1 cellular context compared by ENCODE assay signal in genomic region chr1:48222501-48223242, GRCh38.
TF ChIP-seq lines count a peak whose summit lies in the region.

Gene SLC5A9, plus strand, starts transcription at chr1:48222716. Its CDS starts 21 bp downstream, at chr1:48222737.

TF ChIP-seq in HepG2, 621 proteins besides CTCF, POLR2A, EP300 and RAD21 (continued from another document):
- TF ChIP-seq TEF (CRISPR knock-in tag; IDR thresholded peaks at IDR 0.05) (no peak), BORCS8-MEF2B (CRISPR knock-in tag; IDR thresholded peaks at IDR 0.05) (peak; percentile 78), HIVEP1 (CRISPR knock-in tag; IDR thresholded peaks at IDR 0.05) (0 out of 2 replicates have a peak, but pooled peaks have one; percentile 34), ETV5 (CRISPR knock-in tag; IDR thresholded peaks at IDR 0.05; ENCODE audit: borderline replicate concordance) (peak; percentile 10; the same call in 1 of the 2 replicates), ZNF558 (CRISPR knock-in tag; IDR thresholded peaks at IDR 0.05; ENCODE audit: borderline replicate concordance) (no peak), ZNF567 (CRISPR knock-in tag; IDR thresholded peaks at IDR 0.05; ENCODE audit: borderline replicate concordance) (no peak), TP53 (CRISPR knock-in tag; conservative IDR thresholded peaks at IDR 0.05) (no peak), ZNF335 (CRISPR knock-in tag; IDR thresholded peaks at IDR 0.05) (0 out of 2 replicates have a peak, but pooled peaks have one; percentile 40), GLI4 (CRISPR knock-in tag; IDR thresholded peaks at IDR 0.05; ENCODE audit: borderline replicate concordance) (no peak), SNAI1 (CRISPR knock-in tag; IDR thresholded peaks at IDR 0.05; ENCODE audit: borderline replicate concordance) (no peak), ZBTB7B (CRISPR knock-in tag; IDR thresholded peaks at IDR 0.05) (peak; percentile 37; the same call in 1 of the 2 replicates), CHCHD3 (CRISPR knock-in tag; IDR thresholded peaks at IDR 0.05) (no peak), XBP1 (CRISPR knock-in tag; IDR thresholded peaks at IDR 0.05) (no peak), ARID3A (IDR thresholded peaks at IDR 0.05; ENCODE audit: low read depth, low read length) (no peak; the same call in 1 of the 2 replicates), HOXA5 (CRISPR knock-in tag; IDR thresholded peaks at IDR 0.05) (no peak), CC2D1A (CRISPR knock-in tag; IDR thresholded peaks at IDR 0.05) (no peak), KLF6 (CRISPR knock-in tag; IDR thresholded peaks at IDR 0.05) (no peak), ZKSCAN8 (CRISPR knock-in tag; IDR thresholded peaks at IDR 0.05; ENCODE audit: borderline replicate concordance) (no peak), MLLT10 (CRISPR knock-in tag; IDR thresholded peaks at IDR 0.05) (no peak), NR2F1 (CRISPR knock-in tag; IDR thresholded peaks at IDR 0.05) (no peak)
- TF ChIP-seq, protein P1, sequence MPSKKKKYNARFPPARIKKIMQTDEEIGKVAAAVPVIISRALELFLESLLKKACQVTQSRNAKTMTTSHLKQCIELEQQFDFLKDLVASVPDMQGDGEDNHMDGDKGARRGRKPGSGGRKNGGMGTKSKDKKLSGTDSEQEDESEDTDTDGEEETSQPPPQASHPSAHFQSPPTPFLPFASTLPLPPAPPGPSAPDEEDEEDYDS (CRISPR knock-in tag; IDR thresholded peaks at IDR 0.05), result peak; percentile 79
- TF ChIP-seq, protein P2, sequence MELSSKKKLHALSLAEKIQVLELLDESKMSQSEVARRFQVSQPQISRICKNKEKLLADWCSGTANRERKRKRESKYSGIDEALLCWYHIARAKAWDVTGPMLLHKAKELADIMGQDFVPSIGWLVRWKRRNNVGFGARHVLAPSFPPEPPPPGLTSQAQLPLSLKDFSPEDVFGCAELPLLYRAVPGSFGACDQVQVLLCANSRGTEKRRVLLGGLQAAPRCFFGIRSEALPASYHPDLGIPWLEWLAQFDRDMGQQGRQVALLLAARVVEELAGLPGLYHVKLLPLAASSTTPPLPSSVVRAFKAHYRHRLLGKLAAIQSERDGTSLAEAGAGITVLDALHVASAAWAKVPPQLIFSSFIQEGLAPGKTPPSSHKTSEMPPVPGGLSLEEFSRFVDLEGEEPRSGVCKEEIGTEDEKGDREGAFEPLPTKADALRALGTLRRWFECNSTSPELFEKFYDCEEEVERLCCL (CRISPR knock-in tag; IDR thresholded peaks at IDR 0.05; ENCODE audit: borderline replicate concordance), result no peak
- TF ChIP-seq, protein P3, sequence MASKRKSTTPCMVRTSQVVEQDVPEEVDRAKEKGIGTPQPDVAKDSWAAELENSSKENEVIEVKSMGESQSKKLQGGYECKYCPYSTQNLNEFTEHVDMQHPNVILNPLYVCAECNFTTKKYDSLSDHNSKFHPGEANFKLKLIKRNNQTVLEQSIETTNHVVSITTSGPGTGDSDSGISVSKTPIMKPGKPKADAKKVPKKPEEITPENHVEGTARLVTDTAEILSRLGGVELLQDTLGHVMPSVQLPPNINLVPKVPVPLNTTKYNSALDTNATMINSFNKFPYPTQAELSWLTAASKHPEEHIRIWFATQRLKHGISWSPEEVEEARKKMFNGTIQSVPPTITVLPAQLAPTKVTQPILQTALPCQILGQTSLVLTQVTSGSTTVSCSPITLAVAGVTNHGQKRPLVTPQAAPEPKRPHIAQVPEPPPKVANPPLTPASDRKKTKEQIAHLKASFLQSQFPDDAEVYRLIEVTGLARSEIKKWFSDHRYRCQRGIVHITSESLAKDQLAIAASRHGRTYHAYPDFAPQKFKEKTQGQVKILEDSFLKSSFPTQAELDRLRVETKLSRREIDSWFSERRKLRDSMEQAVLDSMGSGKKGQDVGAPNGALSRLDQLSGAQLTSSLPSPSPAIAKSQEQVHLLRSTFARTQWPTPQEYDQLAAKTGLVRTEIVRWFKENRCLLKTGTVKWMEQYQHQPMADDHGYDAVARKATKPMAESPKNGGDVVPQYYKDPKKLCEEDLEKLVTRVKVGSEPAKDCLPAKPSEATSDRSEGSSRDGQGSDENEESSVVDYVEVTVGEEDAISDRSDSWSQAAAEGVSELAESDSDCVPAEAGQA (IDR thresholded peaks at IDR 0.05; ENCODE audit: low read depth), result no peak
- TF ChIP-seq, protein P3 (CRISPR knock-in tag; IDR thresholded peaks at IDR 0.05; ENCODE audit: borderline replicate concordance), result no peak
- TF ChIP-seq, protein P4, sequence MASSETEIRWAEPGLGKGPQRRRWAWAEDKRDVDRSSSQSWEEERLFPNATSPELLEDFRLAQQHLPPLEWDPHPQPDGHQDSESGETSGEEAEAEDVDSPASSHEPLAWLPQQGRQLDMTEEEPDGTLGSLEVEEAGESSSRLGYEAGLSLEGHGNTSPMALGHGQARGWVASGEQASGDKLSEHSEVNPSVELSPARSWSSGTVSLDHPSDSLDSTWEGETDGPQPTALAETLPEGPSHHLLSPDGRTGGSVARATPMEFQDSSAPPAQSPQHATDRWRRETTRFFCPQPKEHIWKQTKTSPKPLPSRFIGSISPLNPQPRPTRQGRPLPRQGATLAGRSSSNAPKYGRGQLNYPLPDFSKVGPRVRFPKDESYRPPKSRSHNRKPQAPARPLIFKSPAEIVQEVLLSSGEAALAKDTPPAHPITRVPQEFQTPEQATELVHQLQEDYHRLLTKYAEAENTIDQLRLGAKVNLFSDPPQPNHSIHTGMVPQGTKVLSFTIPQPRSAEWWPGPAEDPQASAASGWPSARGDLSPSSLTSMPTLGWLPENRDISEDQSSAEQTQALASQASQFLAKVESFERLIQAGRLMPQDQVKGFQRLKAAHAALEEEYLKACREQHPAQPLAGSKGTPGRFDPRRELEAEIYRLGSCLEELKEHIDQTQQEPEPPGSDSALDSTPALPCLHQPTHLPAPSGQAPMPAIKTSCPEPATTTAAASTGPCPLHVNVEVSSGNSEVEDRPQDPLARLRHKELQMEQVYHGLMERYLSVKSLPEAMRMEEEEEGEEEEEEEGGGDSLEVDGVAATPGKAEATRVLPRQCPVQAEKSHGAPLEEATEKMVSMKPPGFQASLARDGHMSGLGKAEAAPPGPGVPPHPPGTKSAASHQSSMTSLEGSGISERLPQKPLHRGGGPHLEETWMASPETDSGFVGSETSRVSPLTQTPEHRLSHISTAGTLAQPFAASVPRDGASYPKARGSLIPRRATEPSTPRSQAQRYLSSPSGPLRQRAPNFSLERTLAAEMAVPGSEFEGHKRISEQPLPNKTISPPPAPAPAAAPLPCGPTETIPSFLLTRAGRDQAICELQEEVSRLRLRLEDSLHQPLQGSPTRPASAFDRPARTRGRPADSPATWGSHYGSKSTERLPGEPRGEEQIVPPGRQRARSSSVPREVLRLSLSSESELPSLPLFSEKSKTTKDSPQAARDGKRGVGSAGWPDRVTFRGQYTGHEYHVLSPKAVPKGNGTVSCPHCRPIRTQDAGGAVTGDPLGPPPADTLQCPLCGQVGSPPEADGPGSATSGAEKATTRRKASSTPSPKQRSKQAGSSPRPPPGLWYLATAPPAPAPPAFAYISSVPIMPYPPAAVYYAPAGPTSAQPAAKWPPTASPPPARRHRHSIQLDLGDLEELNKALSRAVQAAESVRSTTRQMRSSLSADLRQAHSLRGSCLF (CRISPR knock-in tag; IDR thresholded peaks at IDR 0.05; ENCODE audit: borderline replicate concordance), result no peak
TF ChIP-seq in HepG2: peak in this region for 168.
